In genomic region chr11:2778630-2779498, GRCh38 we compare ENCODE assay signal across 9 cellular contexts.
DNase-seq lines count a peak whose midpoint lies in the region; ATAC-seq, FAIRE-seq and TF ChIP-seq lines count a peak whose summit lies in the region.
"Had no signal": no experiment of that assay in that cellular context is flagged by ENCODE, and none has a peak within 500 bp of the region (broad histone marks: within the 10 kb centered on the region; RNA-seq: fewer than 3 reads in every experiment).

No MANE protein-coding gene starts in this region.

- H3K27ac ChIP-seq in VCaP = peak overlapping the region; percentile 77

- no peak for ATAC-seq in HG02610 (IDR thresholded peaks at IDR 0.05; ENCODE audit: unreplicated experiment)

- H3K4me3 ChIP-seq in fibroblast of villous mesenchyme (ENCODE audit: low read depth, low read length) = no peak overlapping the region

- no peak for FAIRE-seq in D721Med (lab: Jason Lieb, UNC)

- peak; percentile 43 for TF ChIP-seq CTCF in VCaP (conservative IDR thresholded peaks at IDR 0.05)
- no peak for TF ChIP-seq CTCF in fibroblast of villous mesenchyme (IDR thresholded peaks at IDR 0.05; ENCODE audit: insufficient read depth, low read depth, low read length)
- TF ChIP-seq CTCF in D721Med (IDR thresholded peaks at IDR 0.05; ENCODE audit: insufficient read depth, missing control alignments) = no peak

- DNase-seq in NCI-H748 (lab: John Stamatoyannopoulos, UW; ENCODE audit: unreplicated experiment) (peak; percentile 38), NCI-H748 treated with DMSO at 0.1 percent for 48 hours (lab: John Stamatoyannopoulos, UW) (no peak), M059J (ENCODE audit: low read depth) (peak; percentile 81), fibroblast of villous mesenchyme (ENCODE audit: low read depth) (peak; percentile 89), non-pigmented ciliary epithelial cell (ENCODE audit: low read depth) (peak; percentile 18), D721Med (ENCODE audit: insufficient read length, low spot score) (no peak)
- DNase-seq: CD4-positive, CD25-positive, alpha-beta regulatory T cell had no signal

Comparison
In these comparisons a context has a peak if more than half of its experiments do, and no peak if none do; other contexts are left out.
1. DNase-seq: peak in NCI-H748 (single experiment), M059J (single experiment), fibroblast of villous mesenchyme (single experiment) and non-pigmented ciliary epithelial cell (single experiment); none in NCI-H748 treated with DMSO at 0.1 percent for 48 hours (single experiment) and D721Med (single experiment).